ENCODE assay signal across 9 cellular contexts in the genomic region with DNA sequence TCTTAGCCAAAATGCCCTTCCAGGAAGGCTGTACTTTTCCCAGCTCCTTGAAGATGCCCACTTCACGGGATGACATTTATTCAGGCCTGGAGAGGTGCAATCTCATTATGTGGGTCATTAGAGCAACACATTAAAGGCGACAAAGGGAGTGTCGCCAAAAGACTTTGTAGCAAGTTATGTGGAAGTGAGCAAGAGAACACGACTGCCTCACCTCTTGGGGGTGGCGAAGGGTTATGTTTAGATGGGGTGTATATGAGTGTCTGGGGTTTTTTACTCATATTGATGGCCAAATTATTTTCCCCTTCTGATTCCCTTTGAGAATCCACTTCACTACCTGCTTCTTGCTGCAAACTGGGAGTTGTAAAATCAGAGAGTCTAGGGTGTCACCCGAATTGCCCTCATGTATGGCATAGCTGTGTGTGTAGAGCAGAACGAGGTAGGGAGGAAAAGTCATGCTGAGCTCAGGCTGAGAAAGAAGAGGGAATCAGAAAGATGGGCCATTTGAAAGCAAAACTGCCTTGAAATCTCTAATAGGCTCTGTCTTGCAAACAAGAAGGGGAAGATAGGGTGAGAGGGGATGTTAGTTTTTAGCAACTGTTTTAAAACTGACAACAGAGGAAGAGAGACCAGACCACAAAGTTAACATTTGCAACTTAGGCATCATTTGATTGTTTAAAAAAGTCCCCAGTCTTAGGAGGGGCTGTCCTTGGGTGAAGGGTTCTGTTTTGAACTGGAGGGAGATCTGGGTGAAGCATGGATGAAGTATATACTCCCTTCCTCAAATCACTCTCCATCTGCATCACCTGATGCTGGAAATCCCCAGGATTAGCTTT.
DNase-seq lines count a peak whose midpoint lies in the region; ATAC-seq lines count a peak whose summit lies in the region.
"Had no signal": no experiment of that assay in that cellular context is flagged by ENCODE, and none has a peak within 500 bp of the region (broad histone marks: within the 10 kb centered on the region; RNA-seq: fewer than 3 reads in every experiment).

No MANE protein-coding gene starts in this region.

- peak; percentile 81 for ATAC-seq in GM18517 (IDR thresholded peaks at IDR 0.05; ENCODE audit: unreplicated experiment)
- ATAC-seq in GM21381 (IDR thresholded peaks at IDR 0.05; ENCODE audit: unreplicated experiment): peak; percentile 67
- ATAC-seq in HG03108 (IDR thresholded peaks at IDR 0.05; ENCODE audit: unreplicated experiment): peak; percentile 75

- DNase-seq in globus pallidus (ENCODE audit: low spot score) (peak; percentile 4), NCI-H187 (lab: John Stamatoyannopoulos, UW) (no peak), DMS 273 (lab: John Stamatoyannopoulos, UW; ENCODE audit: unreplicated experiment) (no peak), iPS-NIHi11 (ENCODE audit: low spot score) (no peak), cerebellar cortex (ENCODE audit: low spot score) (no peak)
- DNase-seq: NK-92 treated with Interleukin-12 subunit alpha and Interleukin-12 subunit beta, amount 100 ng/mL, for 24 hours had no signal
